In the genomic region with DNA sequence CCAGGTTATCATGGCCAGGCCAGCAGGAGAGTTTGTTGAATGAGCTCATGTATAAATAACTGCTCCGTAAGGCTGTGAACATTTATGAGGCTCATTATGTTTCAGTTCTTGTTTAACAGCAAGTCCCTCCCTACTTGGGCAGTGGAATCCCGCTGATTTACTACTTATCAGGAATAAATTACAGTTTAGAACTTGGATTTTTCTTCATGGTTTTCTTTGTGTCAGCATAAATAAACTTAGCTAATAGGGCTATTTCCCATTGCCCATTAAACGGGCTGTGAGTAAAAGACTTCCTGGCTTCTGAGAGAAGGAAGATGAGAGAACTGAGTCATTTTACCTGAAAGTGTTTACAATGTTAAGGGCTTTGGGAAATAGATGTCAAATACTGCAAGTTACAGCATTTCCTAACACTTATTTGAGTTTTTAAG, we compare ENCODE assay signal across 1 cellular context.
TF ChIP-seq lines count a peak whose summit lies in the region.

No MANE protein-coding gene starts in this region.

TF ChIP-seq in WTC11, 78 proteins besides CTCF, POLR2A, EP300 and RAD21 (continued from another document):
- TF ChIP-seq, protein P1, sequence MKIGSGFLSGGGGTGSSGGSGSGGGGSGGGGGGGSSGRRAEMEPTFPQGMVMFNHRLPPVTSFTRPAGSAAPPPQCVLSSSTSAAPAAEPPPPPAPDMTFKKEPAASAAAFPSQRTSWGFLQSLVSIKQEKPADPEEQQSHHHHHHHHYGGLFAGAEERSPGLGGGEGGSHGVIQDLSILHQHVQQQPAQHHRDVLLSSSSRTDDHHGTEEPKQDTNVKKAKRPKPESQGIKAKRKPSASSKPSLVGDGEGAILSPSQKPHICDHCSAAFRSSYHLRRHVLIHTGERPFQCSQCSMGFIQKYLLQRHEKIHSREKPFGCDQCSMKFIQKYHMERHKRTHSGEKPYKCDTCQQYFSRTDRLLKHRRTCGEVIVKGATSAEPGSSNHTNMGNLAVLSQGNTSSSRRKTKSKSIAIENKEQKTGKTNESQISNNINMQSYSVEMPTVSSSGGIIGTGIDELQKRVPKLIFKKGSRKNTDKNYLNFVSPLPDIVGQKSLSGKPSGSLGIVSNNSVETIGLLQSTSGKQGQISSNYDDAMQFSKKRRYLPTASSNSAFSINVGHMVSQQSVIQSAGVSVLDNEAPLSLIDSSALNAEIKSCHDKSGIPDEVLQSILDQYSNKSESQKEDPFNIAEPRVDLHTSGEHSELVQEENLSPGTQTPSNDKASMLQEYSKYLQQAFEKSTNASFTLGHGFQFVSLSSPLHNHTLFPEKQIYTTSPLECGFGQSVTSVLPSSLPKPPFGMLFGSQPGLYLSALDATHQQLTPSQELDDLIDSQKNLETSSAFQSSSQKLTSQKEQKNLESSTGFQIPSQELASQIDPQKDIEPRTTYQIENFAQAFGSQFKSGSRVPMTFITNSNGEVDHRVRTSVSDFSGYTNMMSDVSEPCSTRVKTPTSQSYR (CRISPR knock-in tag; IDR thresholded peaks at IDR 0.05), result no peak
- TF ChIP-seq PRRX2 (CRISPR knock-in tag; IDR thresholded peaks at IDR 0.05), result no peak
- TF ChIP-seq MXD4 (CRISPR knock-in tag; IDR thresholded peaks at IDR 0.05; ENCODE audit: borderline replicate concordance), result no peak
